In genomic region chr1:115477071-115477470, GRCh38 we compare ENCODE assay signal across 29 cellular contexts.
"Had no signal": no experiment of that assay in that cellular context is flagged by ENCODE, and none has a peak within 500 bp of the region (broad histone marks: within the 10 kb centered on the region; RNA-seq: fewer than 3 reads in every experiment).

No MANE protein-coding gene starts in this region.

- H3K4me3 ChIP-seq: esophagus squamous epithelium, gastroesophageal sphincter had no signal

- H3K9me3 ChIP-seq: esophagus squamous epithelium, gastroesophageal sphincter had no signal

- H3K27ac ChIP-seq: brain microvascular endothelial cell, epithelial cell of prostate, esophagus squamous epithelium, gastroesophageal sphincter, WERI-Rb-1 had no signal

- ATAC-seq: activated CD4-positive, CD25-positive, alpha-beta regulatory T cell treated with anti-CD3 and anti-CD28 coated beads, Interleukin-2, amount 50 U/mL, for 24 hours; activated CD8-positive, alpha-beta T cell treated with anti-CD3 and anti-CD28 coated beads, Interleukin-2, amount 10 ng/mL, durations not matched to agents 7 days and 5 days; activated T-cell treated with anti-CD3 and anti-CD28 coated beads, Interleukin-2, amount 50 U/mL, for 4 hours; activated T-helper 17 cell treated with anti-CD3 and anti-CD28 coated beads, Interleukin-2, amount 50 U/mL, for 72 hours; effector memory CD8-positive, alpha-beta T cell; T-helper 17 cell had no signal

- H3K4me1 Mint-ChIP-seq: activated B cell treated with CpG ODN at 0.5 μM for 24 hours; activated CD4-positive, alpha-beta T cell treated with anti-CD3 and anti-CD28 coated beads, Interleukin-2, amount 10 ng/mL, durations not matched to agents 24 days and 14 days; activated T-helper 17 cell treated with anti-CD3 and anti-CD28 coated beads, Interleukin-2, amount 50 U/mL, for 72 hours; central memory CD8-positive, alpha-beta T cell; T-helper 17 cell had no signal

- H3K27me3 ChIP-seq: brain microvascular endothelial cell had no signal

- H3K4me3 Mint-ChIP-seq: activated B cell treated with CpG ODN at 0.5 μM for 24 hours; activated CD4-positive, alpha-beta memory T cell treated with anti-CD3 and anti-CD28 coated beads for 36 hours; activated CD4-positive, alpha-beta T cell treated with anti-CD3 and anti-CD28 coated beads, Interleukin-2, amount 10 ng/mL, durations not matched to agents 24 days and 14 days; activated CD8-positive, alpha-beta T cell treated with anti-CD3 and anti-CD28 coated beads, Interleukin-2, amount 10 ng/mL, durations not matched to agents 7 days and 5 days; activated naive CD8-positive, alpha-beta T cell; activated T-cell treated with anti-CD3 and anti-CD28 coated beads, Interleukin-2, amount 50 U/mL, for 4 hours; activated T-helper 17 cell treated with anti-CD3 and anti-CD28 coated beads, Interleukin-2, amount 50 U/mL, for 72 hours; central memory CD8-positive, alpha-beta T cell; effector memory CD8-positive, alpha-beta T cell; T-helper 17 cell; T-helper 2 cell treated with Interferon-gamma antibody and Interleukin-4, amounts not matched to agents 5 μg/mL and 100 μg/mL, for 36 hours had no signal

- H3K9me3 Mint-ChIP-seq: activated B cell treated with CpG ODN at 0.5 μM for 24 hours; activated CD4-positive, alpha-beta memory T cell treated with anti-CD3 and anti-CD28 coated beads for 36 hours; activated CD4-positive, alpha-beta T cell treated with anti-CD3 and anti-CD28 coated beads, Interleukin-2, amount 10 ng/mL, durations not matched to agents 24 days and 14 days; activated T-cell treated with anti-CD3 and anti-CD28 coated beads, Interleukin-2, amount 50 U/mL, for 4 hours; activated T-helper 17 cell treated with anti-CD3 and anti-CD28 coated beads, Interleukin-2, amount 50 U/mL, for 72 hours; central memory CD8-positive, alpha-beta T cell; effector memory CD8-positive, alpha-beta T cell; T-helper 2 cell treated with Interferon-gamma antibody and Interleukin-4, amounts not matched to agents 5 μg/mL and 100 μg/mL, for 36 hours had no signal

- H3K27ac Mint-ChIP-seq: activated B cell treated with CpG ODN at 0.5 μM for 24 hours; activated CD4-positive, alpha-beta memory T cell treated with anti-CD3 and anti-CD28 coated beads for 36 hours; activated CD4-positive, alpha-beta T cell treated with anti-CD3 and anti-CD28 coated beads, Interleukin-2, amount 10 ng/mL, durations not matched to agents 24 days and 14 days; activated CD8-positive, alpha-beta T cell treated with anti-CD3 and anti-CD28 coated beads, Interleukin-2, amount 10 ng/mL, durations not matched to agents 7 days and 5 days; activated naive CD8-positive, alpha-beta T cell; activated T-helper 17 cell treated with anti-CD3 and anti-CD28 coated beads, Interleukin-2, amount 50 U/mL, for 72 hours; effector memory CD8-positive, alpha-beta T cell; T-helper 17 cell; T-helper 2 cell treated with Interferon-gamma antibody and Interleukin-4, amounts not matched to agents 5 μg/mL and 100 μg/mL, for 36 hours had no signal

- H3K4me1 ChIP-seq: gastroesophageal sphincter had no signal

- H3K36me3 ChIP-seq: brain microvascular endothelial cell, esophagus squamous epithelium, gastroesophageal sphincter, WERI-Rb-1 had no signal

- H3K36me3 Mint-ChIP-seq: activated CD4-positive, alpha-beta memory T cell treated with anti-CD3 and anti-CD28 coated beads for 36 hours; activated naive CD8-positive, alpha-beta T cell had no signal

- H3K27me3 Mint-ChIP-seq: activated CD4-positive, alpha-beta T cell treated with anti-CD3 and anti-CD28 coated beads, Interleukin-2, amount 10 ng/mL, durations not matched to agents 24 days and 14 days had no signal

- DNase-seq: activated B cell treated with CpG ODN at 0.5 μM for 24 hours; activated CD4-positive, alpha-beta memory T cell treated with anti-CD3 and anti-CD28 coated beads for 36 hours; activated CD4-positive, alpha-beta T cell treated with anti-CD3 and anti-CD28 coated beads, Interleukin-2, amount 10 ng/mL, durations not matched to agents 24 days and 14 days; activated CD8-positive, alpha-beta T cell treated with anti-CD3 and anti-CD28 coated beads, Interleukin-2, amount 10 ng/mL, durations not matched to agents 7 days and 5 days; activated effector memory CD4-positive, alpha-beta T cell treated with Interleukin-2 at 50 U/mL for 16 hours; activated gamma-delta T cell treated with Interleukin-2 at 50 U/mL for 16 hours; activated naive CD4-positive, alpha-beta T cell treated with anti-CD3 and anti-CD28 coated beads, Interleukin-2, amount 50 U/mL, for 16 hours; activated naive CD4-positive, alpha-beta T cell treated with Interleukin-2 at 50 U/mL for 16 hours; activated T-cell treated with anti-CD3 and anti-CD28 coated beads, Interleukin-2, amount 50 U/mL, for 4 hours; amniotic stem cell; anterior cingulate cortex; brain microvascular endothelial cell; cortex of kidney; dermis blood vessel endothelial cell; effector CD4-positive, alpha-beta T cell; effector memory CD8-positive, alpha-beta T cell; esophagus squamous epithelium; foreskin melanocyte; T-helper 1 cell; T-helper 17 cell; T1000; WERI-Rb-1 had no signal
